Comparison of ENCODE assay signal across 21 cellular contexts in genomic region chr21:17118638-17119384, GRCh38.
DNase-seq lines count a peak whose midpoint lies in the region; ATAC-seq and TF ChIP-seq lines count a peak whose summit lies in the region.
"Had no signal": no experiment of that assay in that cellular context is flagged by ENCODE, and none has a peak within 500 bp of the region (broad histone marks: within the 10 kb centered on the region; RNA-seq: fewer than 3 reads in every experiment).

No MANE protein-coding gene starts in this region.

- TF ChIP-seq RAD21 in neural cell (conservative IDR thresholded peaks at IDR 0.05) = no peak

- no peaks in the 10 kb centered on the region for H3K36me3 Mint-ChIP-seq in activated naive CD4-positive, alpha-beta T cell treated with anti-CD3 and anti-CD28 coated beads for 36 hours (ENCODE audit: low read depth)
- H3K36me3 Mint-ChIP-seq: CD14-positive monocyte had no signal

- TF ChIP-seq EP300 in neural cell (conservative IDR thresholded peaks at IDR 0.05; ENCODE audit: poor library complexity, severe bottlenecking) = no peak

- intact Hi-C loops in Right ventricle myocardium inferior (cut with DNase I) = no loop called here
- intact Hi-C loops in cardiac septum (cut with DNase I) = no loop called here
- intact Hi-C loops in heart right ventricle (cut with DNase I) = no loop called here
- intact Hi-C loops in activated naive CD4-positive, alpha-beta T cell treated with anti-CD3 and anti-CD28 coated beads for 36 hours (cut with micrococcal nuclease) = no loop called here

- H3K9me3 ChIP-seq in heart right ventricle (peaks cover 0 to 13% (median 0%) of the 10 kb centered on the region in 11 donors), neural cell (ENCODE audit: low read length) (no peaks in the 10 kb centered on the region), osteoblast (ENCODE audit: low read depth, low read length) (no peaks in the 10 kb centered on the region)

- no peak overlapping the region for H2AFZ ChIP-seq in neural cell (ENCODE audit: low read depth, low read length)
- no peak overlapping the region for H2AFZ ChIP-seq in osteoblast (ENCODE audit: low read length)
- H2AFZ ChIP-seq: GM23248 had no signal

- H3K36me3 ChIP-seq in heart right ventricle (no peaks in the 10 kb centered on the region), neural cell (ENCODE audit: insufficient read depth, low read length) (no peaks in the 10 kb centered on the region), osteoblast (ENCODE audit: insufficient read depth, low read length) (no peaks in the 10 kb centered on the region)

- H3K4me3 ChIP-seq in heart right ventricle = no peak overlapping the region
- no peak overlapping the region for H3K4me3 ChIP-seq in neural cell (ENCODE audit: low read length)
- H3K4me3 ChIP-seq in osteoblast (ENCODE audit: insufficient read depth, low read length) = no peak overlapping the region
- H3K4me3 ChIP-seq: GM23248 had no signal

- H4K20me1 ChIP-seq in neural cell (ENCODE audit: insufficient read depth) (no peaks in the 10 kb centered on the region), osteoblast (ENCODE audit: insufficient read depth, low read length) (no peaks in the 10 kb centered on the region)

- no peak overlapping the region for H3K27ac Mint-ChIP-seq in activated naive CD4-positive, alpha-beta T cell treated with anti-CD3 and anti-CD28 coated beads for 36 hours
- H3K27ac Mint-ChIP-seq: CD14-positive monocyte had no signal

- TF ChIP-seq CTCF in heart right ventricle (IDR thresholded peaks at IDR 0.05) = no peak
- TF ChIP-seq CTCF in neural cell (IDR thresholded peaks at IDR 0.05; ENCODE audit: poor library complexity, severe bottlenecking) = no peak
- no peak for TF ChIP-seq CTCF in osteoblast (IDR thresholded peaks at IDR 0.05; ENCODE audit: extremely low read depth, low read depth, low read length)

- no peaks in the 10 kb centered on the region for H3K4me1 Mint-ChIP-seq in activated naive CD4-positive, alpha-beta T cell treated with anti-CD3 and anti-CD28 coated beads for 36 hours (ENCODE audit: low read depth)
- H3K4me1 Mint-ChIP-seq: CD14-positive monocyte had no signal

- no peaks in the 10 kb centered on the region for H3K9me2 ChIP-seq in neural cell (ENCODE audit: insufficient read depth, low read length)

- peak overlapping the region in 1 of 10 donors; percentile 55 for H3K27ac ChIP-seq in heart right ventricle
- peak overlapping the region; percentile 39 for H3K27ac ChIP-seq in neural cell (ENCODE audit: low read length)
- no peak overlapping the region for H3K27ac ChIP-seq in osteoblast (ENCODE audit: low read depth, low read length)
- H3K27ac ChIP-seq: GM23248, KMS-11 had no signal

- no peaks in the 10 kb centered on the region for H3K27me3 Mint-ChIP-seq in activated naive CD4-positive, alpha-beta T cell treated with anti-CD3 and anti-CD28 coated beads for 36 hours (ENCODE audit: low read depth)

- H3K4me1 ChIP-seq in heart right ventricle (peaks cover 0 to 7% (median 0%) of the 10 kb centered on the region in 9 donors), osteoblast (ENCODE audit: insufficient read depth, low read length) (no peaks in the 10 kb centered on the region)

- no peak overlapping the region for H3K9ac ChIP-seq in neural cell (ENCODE audit: low read length)
- H3K9ac ChIP-seq: GM23248, KMS-11 had no signal

- H3K27me3 ChIP-seq in heart right ventricle = no peaks in the 10 kb centered on the region
- H3K27me3 ChIP-seq in neural cell (ENCODE audit: insufficient read depth, low read depth, low read length) = no peaks in the 10 kb centered on the region
- H3K27me3 ChIP-seq in osteoblast (ENCODE audit: insufficient read depth, low read length) = no peaks in the 10 kb centered on the region

- DNase-seq in Right ventricle myocardium inferior (ENCODE audit: missing footprints) (peak; percentile 67), cardiac septum (ENCODE audit: low spot score) (no peak), heart right ventricle (no peak), osteoblast (ENCODE audit: insufficient read length, low spot score, missing footprints) (no peak), midbrain (lab: John Stamatoyannopoulos, UW) (no peak)
- DNase-seq in activated naive CD4-positive, alpha-beta T cell treated with anti-CD3 and anti-CD28 coated beads for 36 hours = no peak
- DNase-seq in activated T-cell treated with anti-CD3 and anti-CD28 coated beads, Interleukin-2, amount 50 U/mL, for 48 hours = no peak
- DNase-seq: 8988T, DMS79, GM23248, NCI-H1417 treated with DMSO at 0.1 percent for 48 hours, NCI-H187 treated with DMSO at 0.1 percent for 48 hours, NCI-H2227 treated with DMSO at 0.1 percent for 48 hours, NCI-H510A treated with DMSO at 0.1 percent for 48 hours, NCI-H82, OCI-M1, SHP77 treated with DMSO at 0.1 percent for 48 hours had no signal

- CTCF ChIA-PET in activated naive CD4-positive, alpha-beta T cell treated with anti-CD3 and anti-CD28 coated beads for 36 hours (lab: Charles Lee) = no interaction called here

- peaks cover 5% of the 10 kb centered on the region for H3F3A ChIP-seq in neural cell (ENCODE audit: insufficient read depth, low read length, poor library complexity, severe bottlenecking)

- H3K4me3 Mint-ChIP-seq in activated naive CD4-positive, alpha-beta T cell treated with anti-CD3 and anti-CD28 coated beads for 36 hours = no peak overlapping the region
- H3K4me3 Mint-ChIP-seq: CD14-positive monocyte had no signal

- WGBS in heart right ventricle, 2 donors = 68 to 69% methylated on average over 6 of the region's 6 CpGs

- H3K79me2 ChIP-seq in neural cell (replicated peaks; ENCODE audit: insufficient read depth, low read length) (no peaks in the 10 kb centered on the region), osteoblast (ENCODE audit: insufficient read depth, low read length) (no peaks in the 10 kb centered on the region)

- ATAC-seq in Right ventricle myocardium inferior (peak; percentile 88), heart right ventricle (peak in 6 of 8 donors; percentile 18 to 86 (median 72))
- ATAC-seq: HCT116 had no signal

- H3K9me3 Mint-ChIP-seq in activated naive CD4-positive, alpha-beta T cell treated with anti-CD3 and anti-CD28 coated beads for 36 hours = peaks cover 3% of the 10 kb centered on the region

- no peak overlapping the region for H3K4me2 ChIP-seq in neural cell (ENCODE audit: low read length)
- H3K4me2 ChIP-seq in osteoblast (ENCODE audit: insufficient read depth, low read length) = no peak overlapping the region
- H3K4me2 ChIP-seq: KMS-11 had no signal

TF ChIP-seq in neural cell, 6 proteins besides CTCF, POLR2A, EP300 and RAD21:
- no peak for TF ChIP-seq SMC3 (conservative IDR thresholded peaks at IDR 0.05; ENCODE audit: poor library complexity)
- no peak for TF ChIP-seq EZH2 (IDR thresholded peaks at IDR 0.05; ENCODE audit: borderline replicate concordance, insufficient read depth, low read length, poor library complexity, severe bottlenecking)
- no peak for TF ChIP-seq POLR2AphosphoS5 (IDR thresholded peaks at IDR 0.05)
- no peak for TF ChIP-seq TAF1 (IDR thresholded peaks at IDR 0.05; ENCODE audit: low read depth)
- no peak for TF ChIP-seq REST (IDR thresholded peaks at IDR 0.05; ENCODE audit: borderline replicate concordance)
- TF ChIP-seq MXI1 (conservative IDR thresholded peaks at IDR 0.05; ENCODE audit: poor library complexity, severe bottlenecking) = no peak
